Comparison of ENCODE assay signal across 21 cellular contexts in genomic region chr16:67731071-67731810, GRCh38.
"Had no signal": no experiment of that assay in that cellular context is flagged by ENCODE, and none has a peak within 500 bp of the region (broad histone marks: within the 10 kb centered on the region; RNA-seq: fewer than 3 reads in every experiment).

No MANE protein-coding gene starts in this region.

- ATAC-seq: activated CD4-positive, alpha-beta T cell treated with anti-CD3 and anti-CD28 coated beads for 36 hours; effector memory CD8-positive, alpha-beta T cell; natural killer cell treated with Interleukin-12 subunit alpha and Interleukin-12 subunit beta and Interleukin-15 and Interleukin-18, amount 100 ng/mL, for 72 hours; right cardiac atrium; stimulated activated memory B cell treated with anti-CD40 and anti-IgM and Interleukin-4, amounts not matched to agents 10 μg/mL and 1 μg/mL and 100 μg/mL, for 72 hours had no signal

- H3K4me3 ChIP-seq: cardiac muscle cell, esophagus muscularis mucosa, hepatocyte, left ventricle myocardium inferior, pancreas, stomach, suprapubic skin, tibial nerve had no signal

- H3K4me1 ChIP-seq: esophagus muscularis mucosa, left ventricle myocardium inferior, pancreas, suprapubic skin, tibial nerve had no signal

- H3K9me3 Mint-ChIP-seq: activated B cell treated with CpG ODN at 0.5 μM for 24 hours; activated naive CD8-positive, alpha-beta T cell treated with anti-CD3 and anti-CD28 coated beads, Interleukin-2, amount 10 ng/mL, durations not matched to agents 7 days and 5 days; effector memory CD8-positive, alpha-beta T cell; natural killer cell treated with Interleukin-12 subunit alpha and Interleukin-12 subunit beta and Interleukin-15 and Interleukin-18, amount 100 ng/mL, for 72 hours; stimulated activated memory B cell treated with anti-CD40 and anti-IgM and Interleukin-4, amounts not matched to agents 10 μg/mL and 1 μg/mL and 100 μg/mL, for 72 hours had no signal

- H3K27me3 ChIP-seq: esophagus muscularis mucosa, hepatocyte, pancreas, stomach, suprapubic skin, tibial nerve had no signal

- H3K27me3 Mint-ChIP-seq: activated B cell treated with CpG ODN at 0.5 μM for 24 hours; activated CD4-positive, alpha-beta T cell treated with anti-CD3 and anti-CD28 coated beads for 36 hours; activated naive CD8-positive, alpha-beta T cell treated with anti-CD3 and anti-CD28 coated beads, Interleukin-2, amount 10 ng/mL, durations not matched to agents 7 days and 5 days; effector memory CD8-positive, alpha-beta T cell; natural killer cell treated with Interleukin-12 subunit alpha and Interleukin-12 subunit beta and Interleukin-15 and Interleukin-18, amount 100 ng/mL, for 72 hours; stimulated activated memory B cell treated with anti-CD40 and anti-IgM and Interleukin-4, amounts not matched to agents 10 μg/mL and 1 μg/mL and 100 μg/mL, for 72 hours had no signal

- DNase-seq: activated B cell treated with CpG ODN at 0.5 μM for 24 hours; activated CD4-positive, alpha-beta T cell treated with anti-CD3 and anti-CD28 coated beads for 36 hours; activated CD4-positive, alpha-beta T cell treated with anti-CD3 and anti-CD28 coated beads, Interleukin-2, amount 50 U/mL, for 4 hours; activated effector memory CD4-positive, alpha-beta T cell treated with anti-CD3 and anti-CD28 coated beads, Interleukin-2, amount 50 U/mL, for 16 hours; activated naive CD8-positive, alpha-beta T cell treated with anti-CD3 and anti-CD28 coated beads, Interleukin-2, amount 10 ng/mL, durations not matched to agents 7 days and 5 days; amniotic stem cell; effector memory CD8-positive, alpha-beta T cell; glutamatergic neuron; left ventricle myocardium inferior; pancreas; right cardiac atrium; stimulated activated CD4-positive, alpha-beta T cell treated with anti-CD3 and anti-CD28 coated beads, Interleukin-1b, Interleukin-23, amount 100 ng/mL, for 48 hours; T-helper 1 cell had no signal

- H3K9me3 ChIP-seq: esophagus muscularis mucosa, left ventricle myocardium inferior, pancreas, stomach, suprapubic skin, tibial nerve had no signal

- H3K27ac ChIP-seq: cardiac muscle cell, esophagus muscularis mucosa, hepatocyte, left ventricle myocardium inferior, pancreas, suprapubic skin, tibial nerve had no signal

- H3K27ac Mint-ChIP-seq: activated B cell treated with CpG ODN at 0.5 μM for 24 hours; activated CD4-positive, alpha-beta T cell treated with anti-CD3 and anti-CD28 coated beads for 36 hours; activated naive CD8-positive, alpha-beta T cell treated with anti-CD3 and anti-CD28 coated beads, Interleukin-2, amount 10 ng/mL, durations not matched to agents 7 days and 5 days; stimulated activated memory B cell treated with anti-CD40 and anti-IgM and Interleukin-4, amounts not matched to agents 10 μg/mL and 1 μg/mL and 100 μg/mL, for 72 hours had no signal

- H3K4me1 Mint-ChIP-seq: activated B cell treated with CpG ODN at 0.5 μM for 24 hours; activated CD4-positive, alpha-beta T cell treated with anti-CD3 and anti-CD28 coated beads for 36 hours; stimulated activated memory B cell treated with anti-CD40 and anti-IgM and Interleukin-4, amounts not matched to agents 10 μg/mL and 1 μg/mL and 100 μg/mL, for 72 hours had no signal

- H3K4me3 Mint-ChIP-seq: activated B cell treated with CpG ODN at 0.5 μM for 24 hours; activated CD4-positive, alpha-beta T cell treated with anti-CD3 and anti-CD28 coated beads for 36 hours; activated naive CD8-positive, alpha-beta T cell treated with anti-CD3 and anti-CD28 coated beads, Interleukin-2, amount 10 ng/mL, durations not matched to agents 7 days and 5 days; effector memory CD8-positive, alpha-beta T cell; natural killer cell treated with Interleukin-12 subunit alpha and Interleukin-12 subunit beta and Interleukin-15 and Interleukin-18, amount 100 ng/mL, for 72 hours; stimulated activated memory B cell treated with anti-CD40 and anti-IgM and Interleukin-4, amounts not matched to agents 10 μg/mL and 1 μg/mL and 100 μg/mL, for 72 hours had no signal

- H3K4me2 ChIP-seq: hepatocyte had no signal

- H2AFZ ChIP-seq: hepatocyte had no signal

- H3K36me3 Mint-ChIP-seq: natural killer cell treated with Interleukin-12 subunit alpha and Interleukin-12 subunit beta and Interleukin-15 and Interleukin-18, amount 100 ng/mL, for 72 hours had no signal
